15 cellular contexts compared by ENCODE assay signal in the genomic region with DNA sequence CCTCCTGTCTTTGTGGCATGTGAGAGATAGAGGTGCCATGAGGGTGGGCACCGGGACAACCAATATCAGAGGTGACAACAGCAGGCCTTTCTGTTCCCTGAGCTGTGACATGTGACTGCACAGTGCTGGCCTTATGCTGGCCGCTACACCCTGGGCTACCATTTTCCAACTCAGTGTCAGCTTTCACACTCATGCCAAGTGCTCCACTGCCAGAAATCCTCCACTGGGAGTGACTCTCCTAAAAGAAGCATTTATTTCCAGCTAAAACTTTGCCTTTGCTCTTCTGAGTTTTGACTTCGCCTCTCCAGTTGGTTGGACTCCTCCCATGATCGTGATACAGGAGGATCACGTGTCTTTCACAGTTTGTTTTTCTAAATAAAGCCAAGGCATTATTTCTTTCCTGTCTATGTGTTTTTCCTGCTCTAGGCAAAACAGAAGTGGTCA.
DNase-seq lines count a peak whose midpoint lies in the region; ATAC-seq and TF ChIP-seq lines count a peak whose summit lies in the region.
"Had no signal": no experiment of that assay in that cellular context is flagged by ENCODE, and none has a peak within 500 bp of the region (broad histone marks: within the 10 kb centered on the region; RNA-seq: fewer than 3 reads in every experiment).

No MANE protein-coding gene starts in this region.

- H3K9me3 ChIP-seq in RWPE2 (ENCODE audit: severe bottlenecking): no peaks in the 10 kb centered on the region
- H3K9me3 ChIP-seq in tibial artery: no peaks in the 10 kb centered on the region
- H3K9me3 ChIP-seq: mucosa of descending colon had no signal

- ATAC-seq in RWPE2 (ENCODE audit: low read depth) (no peak), HG03097 (IDR thresholded peaks at IDR 0.05; ENCODE audit: low FRiP score, unreplicated experiment) (no peak), HG02798 (IDR thresholded peaks at IDR 0.05; ENCODE audit: poor library complexity, unreplicated experiment) (no peak)
- ATAC-seq: mucosa of descending colon had no signal

- no peak for TF ChIP-seq CTCF in RWPE2 (IDR thresholded peaks at IDR 0.05; ENCODE audit: poor library complexity, severe bottlenecking)
- no peak for TF ChIP-seq CTCF in tibial artery (IDR thresholded peaks at IDR 0.05)

- H3K36me3 ChIP-seq in RWPE2 (ENCODE audit: low read depth): peaks cover 4% of the 10 kb centered on the region; the same call in 1 of the 2 replicates
- no peaks in the 10 kb centered on the region for H3K36me3 ChIP-seq in tibial artery

- H3K4me3 ChIP-seq in RWPE2 (ENCODE audit: severe bottlenecking) (no peak overlapping the region), tibial artery (no peak overlapping the region)
- H3K4me3 ChIP-seq: mucosa of descending colon had no signal

- H3K27ac ChIP-seq in RWPE2 (ENCODE audit: poor library complexity, severe bottlenecking) (peak overlapping the region; percentile 79), tibial artery (peak overlapping the region; percentile 26 to 37)
- H3K27ac ChIP-seq: VCaP had no signal

- DNase-seq in RWPE2 (ENCODE audit: low spot score) (peak; percentile 42), fibroblast of peridontal ligament (ENCODE audit: extremely low read depth) (peak; percentile 67), midbrain (lab: John Stamatoyannopoulos, UW) (peak; percentile 32), tibial artery (peak; percentile 67 to 83), cortex of kidney (lab: John Stamatoyannopoulos, UW) (no peak), T-helper 9 cell (no peak)
- DNase-seq: activated gamma-delta T cell; effector CD8-positive, alpha-beta T cell; Kasumi-1; mucosa of descending colon; NCI-H1436 treated with DMSO at 0.1 percent for 48 hours; trophoblast cell had no signal

- intact Hi-C loops in tibial artery (cut with DNase I; ENCODE audit: low total_unique reads): no loop called here

- peaks cover 35% of the 10 kb centered on the region for H3K4me1 ChIP-seq in RWPE2 (ENCODE audit: insufficient read depth, poor library complexity, severe bottlenecking)
- peaks cover 0 to 35% (median 18%) of the 10 kb centered on the region in 4 donors for H3K4me1 ChIP-seq in tibial artery

- no peaks in the 10 kb centered on the region for H3K27me3 ChIP-seq in RWPE2 (ENCODE audit: insufficient read depth, poor library complexity, severe bottlenecking)
- no peaks in the 10 kb centered on the region for H3K27me3 ChIP-seq in tibial artery

Comparison
In these comparisons a context has a peak if more than half of its experiments do, and no peak if none do; other contexts are left out.
1. DNase-seq: peak in RWPE2 (single experiment), fibroblast of peridontal ligament (single experiment), midbrain (single experiment) and tibial artery (2 of 2); none in cortex of kidney (single experiment) and T-helper 9 cell (single experiment).